5 cellular contexts compared by ENCODE assay signal in genomic region chr1:207661420-207661819, GRCh38. TPM values are rescaled to one million over a fixed set of nuclear protein-coding genes. Genes with fewer than 3 reads are reported as not detected.
"Had no signal": no experiment of that assay in that cellular context is flagged by ENCODE, and none has a peak within 500 bp of the region (broad histone marks: within the 10 kb centered on the region; RNA-seq: fewer than 3 reads in every experiment).

No MANE protein-coding gene starts in this region.

RNA-seq across cellular contexts. Expression of gene CR1L, which starts 16.5 kb away (rescaled TPM):
- total RNA-seq: HepG2, HT-29, HT1080, IMR-90 had no signal
- polyA plus RNA-seq: HepG2, IgD-negative memory B cell, IMR-90 had no signal
